Comparison of ENCODE assay signal across 10 cellular contexts in the genomic region with DNA sequence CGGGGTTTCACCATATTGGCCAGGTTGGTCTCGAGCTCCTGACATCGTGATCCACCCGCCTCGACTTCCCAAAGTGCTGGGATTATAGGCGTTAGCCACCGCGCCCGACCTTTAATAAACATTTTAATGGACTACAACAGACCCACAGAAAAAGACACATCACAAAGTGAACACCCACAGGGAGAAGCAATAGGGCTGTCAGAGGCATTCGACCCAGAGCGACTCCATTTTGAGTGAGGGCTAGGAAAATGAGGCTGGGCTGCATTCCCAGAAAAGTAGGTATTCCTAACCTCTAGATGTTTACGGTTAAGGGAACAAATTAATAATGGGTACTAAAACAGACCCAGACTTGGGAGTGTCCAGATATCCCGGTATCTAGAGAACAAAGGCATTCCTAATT. TPM values are rescaled to one million over a fixed set of nuclear protein-coding genes. Genes with fewer than 3 reads are reported as not detected.
DNase-seq lines count a peak whose midpoint lies in the region; ATAC-seq and TF ChIP-seq lines count a peak whose summit lies in the region.
"Had no signal": no experiment of that assay in that cellular context is flagged by ENCODE, and none has a peak within 500 bp of the region (broad histone marks: within the 10 kb centered on the region; RNA-seq: fewer than 3 reads in every experiment).

No MANE protein-coding gene starts in this region.

- H3K9me3 ChIP-seq in heart right ventricle: peaks cover 0 to 53% (median 22%) of the 10 kb centered on the region in 11 donors
- H3K9me3 ChIP-seq in breast epithelium: peaks cover 37 to 56% of the 10 kb centered on the region in 2 donors
- peaks cover 0 to 19% of the 10 kb centered on the region in 2 donors for H3K9me3 ChIP-seq in uterus

- H2AK5ac ChIP-seq in mesendoderm (ENCODE audit: low read length): no peak overlapping the region

- H3K79me2 ChIP-seq in mesendoderm (ENCODE audit: control insufficient read depth, insufficient read depth, low read length): peaks cover 29% of the 10 kb centered on the region

- no peak for DNase-seq in heart right ventricle
- DNase-seq in Right ventricle myocardium inferior (ENCODE audit: missing footprints): no peak
- no peak for DNase-seq in breast epithelium (ENCODE audit: low spot score in 2 of 2)
- DNase-seq in mesendoderm: no peak
- no peak for DNase-seq in uterus
- no peak for DNase-seq in UCSD-AML1 (lab: John Stamatoyannopoulos, UW; ENCODE audit: unreplicated experiment)
- no peak for DNase-seq in NAMALWA (ENCODE audit: low spot score)
- no peak for DNase-seq in NCI-H1092 (lab: John Stamatoyannopoulos, UW)
- DNase-seq: NCI-H2081; stimulated activated naive CD4-positive, alpha-beta T cell treated with Interleukin-2 at 50 U/mL for 16 hours had no signal

- ATAC-seq in heart right ventricle: no peak
- ATAC-seq in Right ventricle myocardium inferior: no peak

- peak overlapping the region; percentile 58 to 98 (median 88) for H3K4me3 ChIP-seq in heart right ventricle
- peak overlapping the region; percentile 94 to 95 (median 94) for H3K4me3 ChIP-seq in breast epithelium
- no peak overlapping the region for H3K4me3 ChIP-seq in mesendoderm (ENCODE audit: low read length)
- H3K4me3 ChIP-seq in uterus: peak overlapping the region; percentile 84 to 91

- H3K36me3 ChIP-seq in heart right ventricle (peaks cover 0 to 42% (median 14%) of the 10 kb centered on the region in 9 donors), breast epithelium (no peaks in the 10 kb centered on the region), mesendoderm (ENCODE audit: control insufficient read depth, insufficient read depth, low read length) (peaks cover 3% of the 10 kb centered on the region), uterus (no peaks in the 10 kb centered on the region)

- no peak overlapping the region for H2BK15ac ChIP-seq in mesendoderm (replicated peaks; ENCODE audit: low read depth)

- no peak overlapping the region for H2BK120ac ChIP-seq in mesendoderm (ENCODE audit: low read depth, low read length)

- H3K27me3 ChIP-seq in heart right ventricle (no peaks in the 10 kb centered on the region), breast epithelium (no peaks in the 10 kb centered on the region), mesendoderm (ENCODE audit: insufficient read depth, low read length, poor library complexity) (no peaks in the 10 kb centered on the region), uterus (no peaks in the 10 kb centered on the region)

- peaks cover 15% of the 10 kb centered on the region for H3K79me1 ChIP-seq in mesendoderm (ENCODE audit: low read length)

- intact Hi-C loops in heart right ventricle (cut with DNase I): loop anchor here in 3 of 10 donors (5.0 to 10.0 kb wide), 3 partner anchors 45 to 93 kb away; a partner anchor contains a TSS
- intact Hi-C loops in Right ventricle myocardium inferior (cut with DNase I): loop anchor here (1.0 kb wide), 1 partner anchor 94 kb away; a partner anchor contains a TSS
- intact Hi-C loops in breast epithelium (cut with DNase I; ENCODE audit: low total_unique reads): no loop called here
- intact Hi-C loops in uterus (cut with DNase I; ENCODE audit: low total_unique reads): no loop called here

- H3K4me2 ChIP-seq in mesendoderm (ENCODE audit: low read length): no peak overlapping the region

- H3K23ac ChIP-seq in mesendoderm (ENCODE audit: low read length): no peak overlapping the region

- TF ChIP-seq CTCF in heart right ventricle (IDR thresholded peaks at IDR 0.05) (no peak), breast epithelium (IDR thresholded peaks at IDR 0.05) (no peak), uterus (IDR thresholded peaks at IDR 0.05) (no peak)

- TF ChIP-seq POLR2A in breast epithelium (IDR thresholded peaks at IDR 0.05) (no peak), uterus (IDR thresholded peaks at IDR 0.05) (no peak)

- 73 to 74% methylated on average over 13 of the region's 13 CpGs for whole genome bisulfite sequencing in heart right ventricle, 2 donors
- no CpG with 5 or more reads among the region's 13 CpGs for WGBS in mesendoderm (ENCODE audit: extremely low coverage, insufficient coverage, low lambda C conversion rate)

- no peak overlapping the region for H4K8ac ChIP-seq in mesendoderm (ENCODE audit: low read depth, low read length)

- no peak overlapping the region for H3K18ac ChIP-seq in mesendoderm (ENCODE audit: low read length)

- H3K4ac ChIP-seq in mesendoderm (ENCODE audit: low read depth, low read length): no peak overlapping the region

- no peak overlapping the region for H2BK5ac ChIP-seq in mesendoderm (ENCODE audit: low read length)

- no peak overlapping the region for H4K5ac ChIP-seq in mesendoderm (ENCODE audit: low read length)

- H3K4me1 ChIP-seq in heart right ventricle (peaks cover 4 to 29% (median 20%) of the 10 kb centered on the region in 9 donors), breast epithelium (no peaks in the 10 kb centered on the region), mesendoderm (ENCODE audit: control insufficient read depth, low read depth, low read length) (peaks cover 7% of the 10 kb centered on the region), uterus (no peaks in the 10 kb centered on the region)

- H3K9ac ChIP-seq in mesendoderm (ENCODE audit: low read length): peak overlapping the region; percentile 94

- peak overlapping the region; percentile 89 for H3K56ac ChIP-seq in mesendoderm (ENCODE audit: low read length)

- peak overlapping the region; percentile 74 to 98 (median 96) for H3K27ac ChIP-seq in heart right ventricle
- H3K27ac ChIP-seq in breast epithelium: peak overlapping the region; percentile 87 to 88
- no peak overlapping the region for H3K27ac ChIP-seq in mesendoderm (ENCODE audit: low read depth, low read length)
- peak overlapping the region; percentile 81 to 87 for H3K27ac ChIP-seq in uterus

RNA-seq across cellular contexts. Expression of a gene that starts 1.0 kb away (rescaled TPM):
- 1 to 10 TPM; 4.4 to 6.2 (median 5.6) TPM for total RNA-seq in heart right ventricle
- 1 to 10 TPM; 1.4 to 4.2 TPM for polyA plus RNA-seq in heart right ventricle
- 4.2 TPM for total RNA-seq in Right ventricle myocardium inferior
- total RNA-seq in breast epithelium: 10 to 100 TPM in 1 of 3 donors, 1 to 10 TPM in 2; 4.2 to 10.8 (median 9.2) TPM
- 5.4 TPM for polyA plus RNA-seq in mesendoderm (2013, experiment 1 of 2)
- 4.9 TPM for polyA plus RNA-seq in mesendoderm (2013, experiment 2 of 2)
- 10 to 100 TPM in 1 of 4 donors, 1 to 10 TPM in 3; 1.8 to 10.8 (median 8.2) TPM for total RNA-seq in uterus

RNA-seq across cellular contexts. Expression of a gene that starts 27.4 kb away (rescaled TPM):
- total RNA-seq in heart right ventricle (10 to 100 TPM; 14.4 to 28.7 (median 17.7) TPM), Right ventricle myocardium inferior (21.7 TPM), breast epithelium (10 to 100 TPM; 44.3 to 72.7 (median 60.0) TPM), uterus (10 to 100 TPM; 27.1 to 62.1 (median 39.2) TPM)
- 10 to 100 TPM; 28.6 to 57.5 TPM for polyA plus RNA-seq in heart right ventricle
- 56.1 TPM for polyA plus RNA-seq in mesendoderm (2013, experiment 1 of 2)
- polyA plus RNA-seq in mesendoderm (2013, experiment 2 of 2): 56.2 TPM

RNA-seq across cellular contexts. Expression of a gene that starts 49.0 kb away (rescaled TPM):
- total RNA-seq in heart right ventricle (10 to 100 TPM; 19.2 to 35.0 (median 23.7) TPM), Right ventricle myocardium inferior (19.4 TPM), breast epithelium (10 to 100 TPM; 10.1 to 70.2 (median 36.1) TPM), uterus (10 to 100 TPM in 3 of 4 donors, 1 to 10 TPM in 1; 2.6 to 67.0 (median 43.7) TPM)
- 10 to 100 TPM; 20.6 to 20.7 TPM for polyA plus RNA-seq in heart right ventricle
- polyA plus RNA-seq in mesendoderm (2013, experiment 1 of 2): 48.0 TPM
- 51.8 TPM for polyA plus RNA-seq in mesendoderm (2013, experiment 2 of 2)

RNA-seq across cellular contexts. Expression of a gene that starts 49.0 kb away (rescaled TPM):
- total RNA-seq in heart right ventricle: 1 to 10 TPM; 1.2 to 2.1 (median 1.4) TPM
- polyA plus RNA-seq in heart right ventricle: under 1 TPM; 0.80 to 0.87 TPM
- total RNA-seq in Right ventricle myocardium inferior: 1.8 TPM
- 1 to 10 TPM; 2.6 to 3.8 (median 3.6) TPM for total RNA-seq in breast epithelium
- polyA plus RNA-seq in mesendoderm (2013, experiment 1 of 2): 1.9 TPM
- 1.7 TPM for polyA plus RNA-seq in mesendoderm (2013, experiment 2 of 2)
- total RNA-seq in uterus: 1 to 10 TPM; 3.9 to 5.1 (median 4.6) TPM
